In the genomic region with DNA sequence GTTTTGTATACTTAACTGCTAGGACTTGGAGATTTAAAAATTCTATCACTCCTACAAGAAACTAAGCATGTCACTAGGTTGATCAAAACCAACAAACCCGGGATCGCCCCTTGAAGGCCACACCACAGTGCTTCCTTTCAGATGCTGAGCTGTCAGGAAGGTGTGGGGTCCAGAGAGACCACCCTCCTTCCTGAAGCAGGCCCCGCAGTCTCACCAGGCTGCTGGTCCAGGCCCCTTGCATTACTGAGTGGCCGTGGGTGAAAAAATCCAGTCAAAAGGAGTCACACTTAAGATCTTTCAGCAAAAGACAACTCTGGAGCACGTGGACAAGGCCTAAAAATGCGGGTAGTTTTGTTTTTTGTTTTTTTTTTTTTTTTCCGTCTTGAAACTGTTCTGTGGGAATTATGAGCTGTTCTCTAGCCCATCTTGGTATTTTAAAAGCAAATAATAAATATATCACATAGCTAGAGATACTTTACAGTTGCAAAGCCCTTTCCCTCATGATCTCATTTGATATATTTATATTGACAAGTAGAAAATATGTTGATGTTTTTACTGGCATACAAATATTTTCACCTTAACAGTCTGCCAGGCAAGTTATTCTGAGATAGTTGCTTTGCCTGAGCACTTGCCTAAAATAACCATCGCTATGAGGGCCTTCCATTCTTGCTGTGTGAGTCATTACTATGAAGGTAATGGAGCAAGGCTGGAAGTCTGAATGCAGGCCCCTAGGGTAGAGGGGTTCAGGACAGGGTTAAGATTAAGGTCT, we compare ENCODE assay signal across 9 cellular contexts.
DNase-seq lines count a peak whose midpoint lies in the region; ATAC-seq, FAIRE-seq and TF ChIP-seq lines count a peak whose summit lies in the region.
"Had no signal": no experiment of that assay in that cellular context is flagged by ENCODE, and none has a peak within 500 bp of the region (broad histone marks: within the 10 kb centered on the region; RNA-seq: fewer than 3 reads in every experiment).

No MANE protein-coding gene starts in this region.

- H3K27me3 ChIP-seq in HUES6 (ENCODE audit: control insufficient read depth, insufficient read depth, low read length): no peaks in the 10 kb centered on the region
- no peaks in the 10 kb centered on the region for H3K27me3 ChIP-seq in keratinocyte (ENCODE audit: control insufficient read depth, extremely low read depth, insufficient read depth, low read length)
- H3K27me3 ChIP-seq in transverse colon: no peaks in the 10 kb centered on the region
- no peaks in the 10 kb centered on the region for H3K27me3 ChIP-seq in effector memory CD4-positive, alpha-beta T cell (replicated peaks; ENCODE audit: control insufficient read depth, insufficient read depth, low read length, poor library complexity, severe bottlenecking)

- dilution Hi-C loops in keratinocyte (cut with MboI; ENCODE audit: extremely low pct_ligation_motif_present, low sequenced_read_pairs): no loop called here

- H3K36me3 ChIP-seq in HUES6 (ENCODE audit: control insufficient read depth, insufficient read depth, low read length): no peaks in the 10 kb centered on the region
- H3K36me3 ChIP-seq in keratinocyte (ENCODE audit: control insufficient read depth in 2 of 2, extremely low read depth in 1 of 2, insufficient read depth in 2 of 2, low read length in 2 of 2): peaks cover 0 to 9% of the 10 kb centered on the region in 2 experiments
- H3K36me3 ChIP-seq in transverse colon: no peaks in the 10 kb centered on the region
- H3K36me3 ChIP-seq in effector memory CD4-positive, alpha-beta T cell (ENCODE audit: control insufficient read depth, insufficient read depth, low read length): peaks cover 20% of the 10 kb centered on the region

- H3K4me3 ChIP-seq in HUES6 (ENCODE audit: low read depth, low read length) (no peak overlapping the region), cardiac fibroblast (replicated peaks in 1 of 2; ENCODE audit: low read depth in 2 of 2, low read length in 2 of 2) (no peak overlapping the region), keratinocyte (ENCODE audit: control insufficient read depth in 2 of 3, extremely low read depth in 1 of 3, insufficient read depth in 2 of 3, low read depth in 1 of 3, low read length in 3 of 3) (no peak overlapping the region), transverse colon (no peak overlapping the region)
- no peak overlapping the region for H3K4me3 ChIP-seq in effector memory CD4-positive, alpha-beta T cell (ENCODE audit: insufficient read depth, low read depth, low read length, poor library complexity, severe bottlenecking)

- DNase-seq in cardiac fibroblast (ENCODE audit: low read depth in 2 of 2): peak; percentile 70 to 77
- peak; percentile 11 for DNase-seq in keratinocyte (ENCODE audit: low read depth, low spot score)
- no peak for DNase-seq in transverse colon
- no peak for DNase-seq in effector memory CD4-positive, alpha-beta T cell
- no peak for DNase-seq in midbrain (lab: John Stamatoyannopoulos, UW)
- no peak for DNase-seq in MV-4-11 (lab: John Stamatoyannopoulos, UW)
- DNase-seq: stimulated activated CD4-positive, alpha-beta T cell treated with anti-CD3 and anti-CD28 coated beads, Interleukin-2, amount 100 ng/mL, for 48 hours had no signal

- no peak for TF ChIP-seq CTCF in cardiac fibroblast (IDR thresholded peaks at IDR 0.05; ENCODE audit: low read depth, low read length)
- no peak for TF ChIP-seq CTCF in keratinocyte (optimal IDR thresholded peaks at IDR 0.05 in 1 of 3, IDR thresholded peaks at IDR 0.05 in 1 of 3, conservative IDR thresholded peaks at IDR 0.05 in 1 of 3; ENCODE audit: extremely low read depth in 1 of 3, insufficient read depth in 2 of 3, low read length in 3 of 3)
- no peak for TF ChIP-seq CTCF in transverse colon (IDR thresholded peaks at IDR 0.05)

- 77 to 82% methylated on average over 5 to 8 of the region's 8 CpGs for WGBS in transverse colon (ENCODE audit: low coverage in 1 of 2), 2 donors

- ATAC-seq in GM19035 (IDR thresholded peaks at IDR 0.05; ENCODE audit: unreplicated experiment): no peak

- peak; percentile 69 for FAIRE-seq in keratinocyte (lab: Jason Lieb, UNC)

- intact Hi-C loops in transverse colon (cut with DNase I; ENCODE audit: low total_unique reads): no loop called here

- no peak for TF ChIP-seq EP300 in transverse colon (IDR thresholded peaks at IDR 0.05; ENCODE audit: low read depth)

- peaks cover 14% of the 10 kb centered on the region for H3K4me1 ChIP-seq in HUES6 (ENCODE audit: control insufficient read depth, insufficient read depth, low read length)
- H3K4me1 ChIP-seq in keratinocyte (ENCODE audit: control insufficient read depth, extremely low read depth, insufficient read depth, low read length): peaks cover 11% of the 10 kb centered on the region
- peaks cover 11 to 44% (median 13%) of the 10 kb centered on the region in 4 donors for H3K4me1 ChIP-seq in transverse colon
- H3K4me1 ChIP-seq in effector memory CD4-positive, alpha-beta T cell (ENCODE audit: control insufficient read depth, insufficient read depth, low read length, poor library complexity, severe bottlenecking): no peaks in the 10 kb centered on the region

- no peak for TF ChIP-seq POLR2A in transverse colon (IDR thresholded peaks at IDR 0.05)

- H3K27ac ChIP-seq in HUES6 (ENCODE audit: low read depth, low read length) (peak overlapping the region; percentile 22), keratinocyte (ENCODE audit: control insufficient read depth, insufficient read depth, low read length) (no peak overlapping the region), transverse colon (peak overlapping the region; percentile 41 to 72 (median 65))
- H3K27ac ChIP-seq in effector memory CD4-positive, alpha-beta T cell (ENCODE audit: insufficient read depth, low read length, poor library complexity, severe bottlenecking): no peak overlapping the region

- no peaks in the 10 kb centered on the region for H3K9me1 ChIP-seq in keratinocyte (ENCODE audit: control insufficient read depth, extremely low read depth, insufficient read depth, low read length)

- H3K4me2 ChIP-seq in keratinocyte (ENCODE audit: control insufficient read depth, extremely low read depth, insufficient read depth, low read depth, low read length): no peak overlapping the region

- H3K9ac ChIP-seq in HUES6 (ENCODE audit: low read length): no peak overlapping the region
- no peak overlapping the region for H3K9ac ChIP-seq in keratinocyte (ENCODE audit: control insufficient read depth, extremely low read depth, insufficient read depth, low read length)

- H4K20me1 ChIP-seq in keratinocyte (ENCODE audit: control insufficient read depth, extremely low read depth, insufficient read depth, low read length): no peaks in the 10 kb centered on the region

- in situ Hi-C loops in transverse colon (cut with MboI; ENCODE audit: low pct_ligation_motif_present in 1 of 4, low pct_unique_long_range_greater_than_20kb in 1 of 4, low sequenced_read_pairs in 3 of 4): no loop called here

- H3K9me3 ChIP-seq in HUES6 (ENCODE audit: control insufficient read depth, insufficient read depth, low read depth, low read length) (no peaks in the 10 kb centered on the region), keratinocyte (ENCODE audit: control insufficient read depth, low read depth, low read length) (no peaks in the 10 kb centered on the region), transverse colon (no peaks in the 10 kb centered on the region)
- H3K9me3 ChIP-seq in effector memory CD4-positive, alpha-beta T cell (ENCODE audit: control insufficient read depth, low read length): no peaks in the 10 kb centered on the region

- H2AFZ ChIP-seq in keratinocyte (ENCODE audit: control insufficient read depth, low read length): no peak overlapping the region

- H3K79me2 ChIP-seq in keratinocyte (ENCODE audit: control insufficient read depth, insufficient read depth, low read length): no peaks in the 10 kb centered on the region

Comparison
In these comparisons a context has a peak if more than half of its experiments do, and no peak if none do; other contexts are left out.
1. H3K27ac ChIP-seq: peak in HUES6 (single experiment) and transverse colon (4 of 4); none in keratinocyte (single experiment) and effector memory CD4-positive, alpha-beta T cell (single experiment).
2. DNase-seq: peak in cardiac fibroblast (2 of 2) and keratinocyte (single experiment); none in transverse colon (single experiment), effector memory CD4-positive, alpha-beta T cell (0 of 3), midbrain (single experiment) and MV-4-11 (single experiment).